Comparison of ENCODE assay signal across 8 cellular contexts in genomic region chr6:33788694-33789549, GRCh38. TPM values are rescaled to one million over a fixed set of nuclear protein-coding genes. Genes with fewer than 3 reads are reported as not detected.
DNase-seq lines count a peak whose midpoint lies in the region; ATAC-seq and TF ChIP-seq lines count a peak whose summit lies in the region.

LEMD2 (minus strand) TSS chr6:33789130; CDS start chr6:33789116, 14 bp downstream.

- peak within 1 kb of the TSS; percentile 94 for H3K4me3 Mint-ChIP-seq in activated B cell treated with CpG ODN at 0.5 μM for 24 hours

- H3K27ac ChIP-seq in AG04450 (ENCODE audit: low read depth, low read length) (peak within 1 kb of the TSS; percentile 89), spleen (peak within 1 kb of the TSS; percentile 90 to 100 (median 99))

- H3K4me1 ChIP-seq in spleen: peaks cover 39 to 53% (median 47%) of the 10 kb centered on the region in 6 donors

- peak; percentile 89 for ATAC-seq in GM18909 (IDR thresholded peaks at IDR 0.05; ENCODE audit: poor library complexity, unreplicated experiment)
- ATAC-seq in HG03159 (IDR thresholded peaks at IDR 0.05; ENCODE audit: unreplicated experiment): peak; percentile 80
- peak; percentile 92 for ATAC-seq in activated B cell treated with CpG ODN at 0.5 μM for 24 hours (ENCODE audit: low read depth)

- intact Hi-C loops in activated B cell treated with CpG ODN at 0.5 μM for 24 hours (cut with micrococcal nuclease): loop anchor here (1.0 to 5.0 kb wide), 6 partner anchors 18 to 1678 kb away; partner anchors contain the start of genes RPL10A, RPS10, RPS18 and UQCC2
- intact Hi-C loops in spleen (cut with DNase I; ENCODE audit: low total_unique reads): no loop called here

- peaks cover 22% of the 10 kb centered on the region for H3K36me3 Mint-ChIP-seq in activated B cell treated with CpG ODN at 0.5 μM for 24 hours (ENCODE audit: low read depth)

- no peaks in the 10 kb centered on the region for H3K27me3 Mint-ChIP-seq in activated B cell treated with CpG ODN at 0.5 μM for 24 hours

- H3K36me3 ChIP-seq in spleen: peaks cover 3 to 33% (median 9%) of the 10 kb centered on the region in 6 donors

- CTCF ChIA-PET in AG04450 (lab: Charles Lee) (interaction anchor here (1.6 to 5.5 kb wide), 2 partner anchors 16 to 239 kb away, joined by 6 to 31 read pairs; no protein-coding TSS in a partner anchor), activated B cell treated with CpG ODN at 0.5 μM for 24 hours (lab: Charles Lee) (interaction anchor here (0.8 to 2.2 kb wide), 3 partner anchors 18 to 239 kb away, joined by 3 to 6 read pairs (median 3); no protein-coding TSS in a partner anchor)

- no peaks in the 10 kb centered on the region for H3K9me3 Mint-ChIP-seq in activated B cell treated with CpG ODN at 0.5 μM for 24 hours

- DNase-seq in AG04450 (ENCODE audit: low read depth, low spot score): peak; percentile 84
- peak; percentile 92 for DNase-seq in NCI-H345 (lab: John Stamatoyannopoulos, UW)
- DNase-seq in activated B cell treated with CpG ODN at 0.5 μM for 24 hours: peak; percentile 96
- DNase-seq in cardiac fibroblast (ENCODE audit: low read depth in 2 of 2): peak; percentile 95 to 97
- peak; percentile 91 for DNase-seq in inferior parietal cortex (ENCODE audit: extremely low spot score)
- peak; percentile 98 for DNase-seq in spleen

- H3K4me1 Mint-ChIP-seq in activated B cell treated with CpG ODN at 0.5 μM for 24 hours: peaks cover 46% of the 10 kb centered on the region

- TF ChIP-seq CTCF in AG04450 (IDR thresholded peaks at IDR 0.05; ENCODE audit: low read depth, low read length) (no peak), activated B cell treated with CpG ODN at 0.5 μM for 24 hours (IDR thresholded peaks at IDR 0.05) (no peak), cardiac fibroblast (IDR thresholded peaks at IDR 0.05; ENCODE audit: low read depth, low read length) (no peak), spleen (IDR thresholded peaks at IDR 0.05 in 8 of 11, conservative IDR thresholded peaks at IDR 0.05 in 3 of 11) (peak in 3 of 11 experiments; percentile 9 to 33 (median 27))

- peak; percentile 19 to 91 (median 69) for TF ChIP-seq POLR2A in spleen (IDR thresholded peaks at IDR 0.05)

- POLR2A ChIA-PET in AG04450 (lab: Yijun Ruan, JAX) (interaction anchor here (0.6 to 1.4 kb wide), 4 partner anchors 12 to 51 kb away, joined by 3 to 4 read pairs (median 4); no protein-coding TSS in a partner anchor), activated B cell treated with CpG ODN at 0.5 μM for 24 hours (lab: Charles Lee) (interaction anchor here (0.9 to 1.3 kb wide), 3 partner anchors 196 to 394 kb away, joined by 3 to 4 read pairs (median 3); no protein-coding TSS in a partner anchor)

- 4 to 19% (median 7%) methylated on average over 13 to 86 of the region's 86 CpGs for WGBS in spleen, 5 donors

- H3K9me3 ChIP-seq in AG04450 (ENCODE audit: control insufficient read depth, insufficient read depth, low read length): peaks cover 3% of the 10 kb centered on the region; the same call in 1 of the 2 replicates
- H3K9me3 ChIP-seq in spleen: no peaks in the 10 kb centered on the region

- H3K27me3 ChIP-seq in AG04450 (ENCODE audit: control insufficient read depth, insufficient read depth, low read length) (peaks cover 9% of the 10 kb centered on the region), spleen (replicated peaks in 1 of 7) (no peaks in the 10 kb centered on the region)

- peak within 1 kb of the TSS; percentile 69 for H3K4me3 ChIP-seq in AG04450 (ENCODE audit: low read depth, low read length)
- H3K4me3 ChIP-seq in cardiac fibroblast (replicated peaks in 1 of 2; ENCODE audit: low read depth in 2 of 2, low read length in 2 of 2): peak within 1 kb of the TSS; percentile 53 to 63
- peak within 1 kb of the TSS; percentile 65 to 98 (median 92) for H3K4me3 ChIP-seq in spleen

- peak within 1 kb of the TSS; percentile 94 for H3K27ac Mint-ChIP-seq in activated B cell treated with CpG ODN at 0.5 μM for 24 hours

RNA-seq across cellular contexts. Expression of gene LEMD2, which starts in this region (rescaled TPM):
- polyA plus RNA-seq in AG04450 (2011; rRNA removed): 47.4 and 53.9 TPM in 2 replicates
- 47.0 and 48.2 TPM in 2 replicates for polyA minus RNA-seq in AG04450 (2011; rRNA and poly(A)+ RNA removed)
- 73.7 and 88.0 TPM in 2 replicates for total RNA-seq in activated B cell treated with CpG ODN at 0.5 μM for 24 hours
- total RNA-seq in spleen: 10 to 100 TPM; 59.3 to 97.6 (median 71.6) TPM
- polyA plus RNA-seq in spleen: 10 to 100 TPM; 38.6 to 60.8 (median 50.6) TPM

Comparison
In these comparisons a context has a peak if more than half of its experiments do, and no peak if none do; other contexts are left out.
1. Peak in every context shown above with its lines: DNase-seq, ATAC-seq, H3K4me3 ChIP-seq and H3K27ac ChIP-seq.